8 cellular contexts compared by ENCODE assay signal in the genomic region with DNA sequence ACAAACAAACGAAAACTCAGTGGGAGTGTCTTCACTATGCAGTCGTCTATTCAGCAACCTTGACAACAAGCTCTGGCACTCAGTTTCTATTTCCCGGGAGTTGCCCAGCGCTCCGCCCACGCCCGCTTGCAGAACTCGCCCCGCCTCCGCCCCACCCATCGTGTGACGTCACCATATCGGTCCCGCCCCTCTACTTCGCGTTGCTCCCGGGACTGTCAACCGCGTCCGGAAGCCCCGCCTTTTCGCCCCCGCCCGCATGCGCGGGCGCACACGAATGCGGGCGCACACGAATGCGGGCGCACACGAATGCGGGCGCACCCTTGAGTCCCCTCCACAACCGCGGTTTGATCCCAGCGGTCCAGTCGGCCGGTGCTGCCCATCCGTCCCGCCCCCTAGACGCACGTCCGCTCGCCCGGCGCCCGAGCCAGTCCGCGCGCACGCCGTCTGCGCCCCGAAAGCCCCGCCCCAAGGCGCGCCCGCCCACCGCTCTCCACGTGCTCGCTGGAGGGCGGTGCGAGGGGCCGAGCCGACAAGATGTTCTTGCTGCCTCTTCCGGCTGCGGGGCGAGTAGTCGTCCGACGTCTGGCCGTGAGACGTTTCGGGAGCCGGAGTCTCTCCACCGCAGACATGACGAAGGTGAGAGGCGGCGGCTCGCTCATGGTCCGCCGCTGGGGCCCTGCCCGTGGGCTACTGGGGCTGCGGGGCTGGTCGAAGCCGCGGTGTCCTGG. TPM values are rescaled to one million over a fixed set of nuclear protein-coding genes. Genes with fewer than 3 reads are reported as not detected.
DNase-seq lines count a peak whose midpoint lies in the region; ATAC-seq and TF ChIP-seq lines count a peak whose summit lies in the region.

A gene (plus strand): TSS at position 267 of the 728 bp plus-strand sequence. CDS start 268 bp downstream, at position 535.

- peaks cover 4% of the 10 kb centered on the region for H3K27me3 Mint-ChIP-seq in nephron progenitor cell (ENCODE audit: low read depth, poor library complexity)
- H3K27me3 Mint-ChIP-seq in stimulated activated naive CD8-positive, alpha-beta T cell treated with anti-CD3 and anti-CD28 coated beads, Interleukin-15, amount 100 ng/mL, for 72 hours = no peaks in the 10 kb centered on the region

- peak within 1 kb of the TSS; percentile 74 for H3K4me3 ChIP-seq in H7 (ENCODE audit: insufficient read depth, low read depth, low read length)

- peak within 1 kb of the TSS; percentile 78 for H3K27ac Mint-ChIP-seq in nephron progenitor cell
- peak within 1 kb of the TSS; percentile 97 to 98 for H3K27ac Mint-ChIP-seq in stimulated activated naive CD8-positive, alpha-beta T cell treated with anti-CD3 and anti-CD28 coated beads, Interleukin-15, amount 100 ng/mL, for 72 hours

- H3K36me3 Mint-ChIP-seq in nephron progenitor cell (ENCODE audit: low read depth) = no peaks in the 10 kb centered on the region

- peak; percentile 90 for ATAC-seq in stimulated activated naive CD8-positive, alpha-beta T cell treated with anti-CD3 and anti-CD28 coated beads, Interleukin-15, amount 100 ng/mL, for 72 hours

- TF ChIP-seq CTCF in nephron progenitor cell (IDR thresholded peaks at IDR 0.05) = no peak

- peaks cover 23% of the 10 kb centered on the region for H3K4me1 Mint-ChIP-seq in nephron progenitor cell
- peaks cover 19% of the 10 kb centered on the region for H3K4me1 Mint-ChIP-seq in stimulated activated naive CD8-positive, alpha-beta T cell treated with anti-CD3 and anti-CD28 coated beads, Interleukin-15, amount 100 ng/mL, for 72 hours

- DNase-seq in ELR (ENCODE audit: low read depth) (peak; percentile 94), H7 (peak; percentile 97), M059J (ENCODE audit: low read depth) (peak; percentile 93), SIG-M5 (lab: John Stamatoyannopoulos, UW) (peak; percentile 64), activated gamma-delta T cell (lab: John Stamatoyannopoulos, UW) (peak; percentile 97), fibroblast of the conjunctiva (ENCODE audit: low read depth) (peak; percentile 94), nephron progenitor cell (peak; percentile 99)
- peak; percentile 99 for DNase-seq in stimulated activated naive CD8-positive, alpha-beta T cell treated with anti-CD3 and anti-CD28 coated beads, Interleukin-15, amount 100 ng/mL, for 72 hours

- peaks cover 2% of the 10 kb centered on the region; the same call in 1 of the 2 replicates for H3K27me3 ChIP-seq in H7 (ENCODE audit: control insufficient read depth, insufficient read depth, low read length)

- peak within 1 kb of the TSS; percentile 90 for H3K4me3 Mint-ChIP-seq in nephron progenitor cell
- H3K4me3 Mint-ChIP-seq in stimulated activated naive CD8-positive, alpha-beta T cell treated with anti-CD3 and anti-CD28 coated beads, Interleukin-15, amount 100 ng/mL, for 72 hours = peak within 1 kb of the TSS; percentile 95 to 99

- no peaks in the 10 kb centered on the region for H3K9me3 Mint-ChIP-seq in nephron progenitor cell
- no peaks in the 10 kb centered on the region for H3K9me3 Mint-ChIP-seq in stimulated activated naive CD8-positive, alpha-beta T cell treated with anti-CD3 and anti-CD28 coated beads, Interleukin-15, amount 100 ng/mL, for 72 hours

- peaks cover 1% of the 10 kb centered on the region for H3K36me3 ChIP-seq in H7 (replicated peaks; ENCODE audit: control insufficient read depth, insufficient read depth, low read length)

RNA-seq across cellular contexts. Expression of the gene that starts here (rescaled TPM):
- total RNA-seq in H7 (2014; rRNA removed; shearing (Covaris generic)) = 68.2 and 77.4 TPM in 2 replicates
- total RNA-seq in M059J (2014; rRNA removed; shearing (Covaris generic)) = 279 and 291 TPM in 2 replicates

Comparison
In these comparisons a context has a peak if more than half of its experiments do, and no peak if none do; other contexts are left out.
1. Peak in every context shown above with its lines: DNase-seq, ATAC-seq and H3K4me3 ChIP-seq.